ENCODE assay signal across 20 cellular contexts in genomic region chr10:113880236-113880635, GRCh38. TPM values are rescaled to one million over a fixed set of nuclear protein-coding genes. Genes with fewer than 3 reads are reported as not detected.
DNase-seq lines count a peak whose midpoint lies in the region; ATAC-seq, FAIRE-seq and TF ChIP-seq lines count a peak whose summit lies in the region.
"Had no signal": no experiment of that assay in that cellular context is flagged by ENCODE, and none has a peak within 500 bp of the region (broad histone marks: within the 10 kb centered on the region; RNA-seq: fewer than 3 reads in every experiment).

No MANE protein-coding gene starts in this region.

- H3K27me3 ChIP-seq in astrocyte (ENCODE audit: insufficient read depth, low read length) (no peaks in the 10 kb centered on the region), testis (no peaks in the 10 kb centered on the region)
- H3K27me3 ChIP-seq: BLaER1, heart right ventricle, stomach, vagina had no signal

- no peak overlapping the region for H3K9ac ChIP-seq in astrocyte (ENCODE audit: low read length)
- H3K9ac ChIP-seq: BLaER1, parathyroid adenoma had no signal

- no peaks in the 10 kb centered on the region for H3K9me3 ChIP-seq in astrocyte (ENCODE audit: insufficient read depth, low read depth, low read length)
- no peaks in the 10 kb centered on the region for H3K9me3 ChIP-seq in testis
- H3K9me3 ChIP-seq: BLaER1, stomach, vagina had no signal

- H3K79me2 ChIP-seq in astrocyte (ENCODE audit: insufficient read depth, low read length) = no peaks in the 10 kb centered on the region
- H3K79me2 ChIP-seq: parathyroid adenoma had no signal

- no peaks in the 10 kb centered on the region for H3K27me3 Mint-ChIP-seq in astrocyte (ENCODE audit: low read depth, unreplicated experiment)

- peaks cover 5% of the 10 kb centered on the region for H4K20me1 ChIP-seq in astrocyte (ENCODE audit: insufficient read depth, low read length)

- H3K27ac ChIP-seq in astrocyte (ENCODE audit: low read depth, low read length) (no peak overlapping the region), testis (no peak overlapping the region)
- H3K27ac ChIP-seq: heart right ventricle, parathyroid adenoma, stomach, vagina had no signal

- no peak for FAIRE-seq in astrocyte (lab: Jason Lieb, UNC)
- FAIRE-seq: HTR-8/SVneo had no signal

- peaks cover 3% of the 10 kb centered on the region for H3K4me1 Mint-ChIP-seq in astrocyte (ENCODE audit: low read depth, unreplicated experiment)

- H3K36me3 ChIP-seq in astrocyte (ENCODE audit: insufficient read depth, low read length) (peaks cover 4% of the 10 kb centered on the region), testis (ENCODE audit: low read depth, missing control alignments) (no peaks in the 10 kb centered on the region)

- no peak overlapping the region for H3K27ac Mint-ChIP-seq in astrocyte (ENCODE audit: unreplicated experiment)
- H3K27ac Mint-ChIP-seq: T-helper 2 cell treated with Interferon-gamma antibody and Interleukin-4, amounts not matched to agents 5 μg/mL and 100 μg/mL, for 36 hours had no signal

- intact Hi-C loops in testis (cut with DNase I; ENCODE audit: low total_unique reads) = no loop called here

- no peak for TF ChIP-seq CTCF in astrocyte (IDR thresholded peaks at IDR 0.05; ENCODE audit: insufficient read depth, low read depth, low read length)
- TF ChIP-seq CTCF in testis (IDR thresholded peaks at IDR 0.05) = no peak

- H3K4me3 ChIP-seq in astrocyte (ENCODE audit: insufficient read depth, low read depth, low read length) (no peak overlapping the region), testis (no peak overlapping the region)
- H3K4me3 ChIP-seq: BLaER1, heart right ventricle, stomach, vagina had no signal

- H3K4me2 ChIP-seq in astrocyte (ENCODE audit: low read length) = no peak overlapping the region

- ATAC-seq in HG03039 (IDR thresholded peaks at IDR 0.05; ENCODE audit: unreplicated experiment) (peak; percentile 7), GM21786 (IDR thresholded peaks at IDR 0.05; ENCODE audit: unreplicated experiment) (no peak), HG03432 (IDR thresholded peaks at IDR 0.05; ENCODE audit: unreplicated experiment) (no peak)
- ATAC-seq: heart right ventricle had no signal

- whole genome bisulfite sequencing in testis, 2 donors = 48 to 64% methylated on average over 1 of the region's 1 CpG

- no peak overlapping the region for H2AFZ ChIP-seq in astrocyte (ENCODE audit: low read depth, low read length)
- H2AFZ ChIP-seq: parathyroid adenoma had no signal

- H3K4me1 ChIP-seq in astrocyte (ENCODE audit: insufficient read depth, low read length) = peaks cover 6% of the 10 kb centered on the region
- H3K4me1 ChIP-seq in testis = peaks cover 4% of the 10 kb centered on the region
- H3K4me1 ChIP-seq: parathyroid adenoma had no signal

- no peak for TF ChIP-seq POLR2A in testis (IDR thresholded peaks at IDR 0.05)

- peaks cover 2% of the 10 kb centered on the region for H3K9me3 Mint-ChIP-seq in astrocyte (ENCODE audit: unreplicated experiment)
- H3K9me3 Mint-ChIP-seq: T-helper 2 cell treated with Interferon-gamma antibody and Interleukin-4, amounts not matched to agents 5 μg/mL and 100 μg/mL, for 36 hours had no signal

- DNase-seq in GM03348 (ENCODE audit: low spot score) (peak; percentile 4), astrocyte (ENCODE audit: low read depth) (peak; percentile 58), kidney tubule cell (ENCODE audit: low spot score) (peak; percentile 85), ecto neural progenitor cell (ENCODE audit: low spot score) (no peak), testis (no peak)
- DNase-seq: activated CD4-positive, alpha-beta T cell treated with anti-CD3 and anti-CD28 coated beads, Interleukin-2, amount 50 U/mL, for 1 hour; activated T-cell treated with anti-CD3 and anti-CD28 coated beads, Interleukin-2, amount 50 U/mL, for 48 hours; erythroblast; heart right ventricle; Right ventricle myocardium superior; stimulated activated CD4-positive, alpha-beta T cell treated with anti-CD3 and anti-CD28 coated beads, Interleukin-12 subunit alpha, Interleukin-12 subunit beta, amount 100 ng/mL, for 4 hours; stomach had no signal

- no peaks in the 10 kb centered on the region for H3K36me3 Mint-ChIP-seq in astrocyte (ENCODE audit: low read depth, unreplicated experiment)

- H3K4me3 Mint-ChIP-seq in astrocyte (ENCODE audit: unreplicated experiment) = no peak overlapping the region
- H3K4me3 Mint-ChIP-seq: T-helper 2 cell treated with Interferon-gamma antibody and Interleukin-4, amounts not matched to agents 5 μg/mL and 100 μg/mL, for 36 hours had no signal

RNA-seq across cellular contexts. Expression of gene NHLRC2, which starts 25.8 kb away (rescaled TPM):
- total RNA-seq in astrocyte = 15.6 and 16.9 TPM in 2 replicates
- total RNA-seq in testis = 10 to 100 TPM; 34.3 to 37.7 TPM
- polyA plus RNA-seq in testis (ENCODE audit: insufficient read depth, low read depth, low replicate concordance) = 8.7 TPM

RNA-seq across cellular contexts. Expression of gene DCLRE1A, which starts 26.4 kb away (rescaled TPM):
- 3.7 and 3.8 TPM in 2 replicates for total RNA-seq in astrocyte
- total RNA-seq in testis = 1 to 10 TPM; 8.9 to 9.5 TPM
- polyA plus RNA-seq in testis (ENCODE audit: insufficient read depth, low read depth, low replicate concordance) = 7.2 TPM

Comparison
In these comparisons a context has a peak if more than half of its experiments do, and no peak if none do; other contexts are left out.
1. DNase-seq: peak in GM03348 (single experiment), astrocyte (single experiment) and kidney tubule cell (single experiment); none in ecto neural progenitor cell (single experiment) and testis (single experiment).